ENCODE assay signal across 8 cellular contexts in the genomic region with DNA sequence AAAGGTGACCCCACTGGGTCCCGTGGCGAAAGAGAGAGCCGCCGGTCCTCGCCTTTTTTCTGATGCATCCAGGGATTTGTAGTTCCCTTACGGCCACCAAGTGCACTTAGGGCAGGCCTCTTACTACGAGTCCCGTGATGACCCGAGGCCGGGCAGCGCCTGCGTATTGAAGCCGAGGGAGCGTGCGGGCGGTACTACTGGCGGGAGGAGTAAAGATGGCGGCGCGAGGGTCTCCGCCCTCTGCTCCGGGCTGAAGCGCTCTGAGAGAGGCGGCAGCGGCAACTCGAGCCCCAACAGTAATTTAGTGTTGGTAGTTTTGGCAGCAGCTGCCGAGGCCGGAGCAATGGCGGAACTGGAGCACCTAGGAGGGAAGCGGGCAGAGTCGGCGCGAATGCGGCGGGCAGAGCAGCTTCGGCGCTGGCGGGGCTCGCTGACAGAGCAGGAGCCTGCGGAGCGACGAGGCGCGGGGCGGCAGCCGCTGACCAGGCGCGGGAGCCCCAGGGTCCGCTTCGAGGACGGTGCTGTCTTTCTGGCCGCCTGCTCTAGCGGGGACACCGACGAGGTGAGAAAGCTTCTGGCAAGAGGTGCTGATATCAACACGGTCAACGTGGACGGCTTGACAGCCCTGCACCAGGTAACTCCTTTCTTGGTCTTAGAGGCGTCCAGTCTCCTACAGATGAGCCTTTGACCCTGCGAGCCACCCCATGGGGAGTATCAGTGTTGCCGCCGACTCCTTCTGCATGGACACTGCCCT. TPM values are rescaled to one million over a fixed set of nuclear protein-coding genes. Genes with fewer than 3 reads are reported as not detected.
DNase-seq lines count a peak whose midpoint lies in the region; ATAC-seq, FAIRE-seq and TF ChIP-seq lines count a peak whose summit lies in the region.

A gene with protein sequence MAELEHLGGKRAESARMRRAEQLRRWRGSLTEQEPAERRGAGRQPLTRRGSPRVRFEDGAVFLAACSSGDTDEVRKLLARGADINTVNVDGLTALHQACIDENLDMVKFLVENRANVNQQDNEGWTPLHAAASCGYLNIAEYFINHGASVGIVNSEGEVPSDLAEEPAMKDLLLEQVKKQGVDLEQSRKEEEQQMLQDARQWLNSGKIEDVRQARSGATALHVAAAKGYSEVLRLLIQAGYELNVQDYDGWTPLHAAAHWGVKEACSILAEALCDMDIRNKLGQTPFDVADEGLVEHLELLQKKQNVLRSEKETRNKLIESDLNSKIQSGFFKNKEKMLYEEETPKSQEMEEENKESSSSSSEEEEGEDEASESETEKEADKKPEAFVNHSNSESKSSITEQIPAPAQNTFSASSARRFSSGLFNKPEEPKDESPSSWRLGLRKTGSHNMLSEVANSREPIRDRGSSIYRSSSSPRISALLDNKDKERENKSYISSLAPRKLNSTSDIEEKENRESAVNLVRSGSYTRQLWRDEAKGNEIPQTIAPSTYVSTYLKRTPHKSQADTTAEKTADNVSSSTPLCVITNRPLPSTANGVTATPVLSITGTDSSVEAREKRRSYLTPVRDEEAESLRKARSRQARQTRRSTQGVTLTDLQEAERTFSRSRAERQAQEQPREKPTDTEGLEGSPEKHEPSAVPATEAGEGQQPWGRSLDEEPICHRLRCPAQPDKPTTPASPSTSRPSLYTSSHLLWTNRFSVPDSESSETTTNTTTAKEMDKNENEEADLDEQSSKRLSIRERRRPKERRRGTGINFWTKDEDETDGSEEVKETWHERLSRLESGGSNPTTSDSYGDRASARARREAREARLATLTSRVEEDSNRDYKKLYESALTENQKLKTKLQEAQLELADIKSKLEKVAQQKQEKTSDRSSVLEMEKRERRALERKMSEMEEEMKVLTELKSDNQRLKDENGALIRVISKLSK (plus strand): TSS at position 191 of the 754 bp plus-strand sequence. CDS start 153 bp downstream, at position 344.

- no peaks in the 10 kb centered on the region for H3K27me3 Mint-ChIP-seq in activated naive CD8-positive, alpha-beta T cell treated with anti-CD3 and anti-CD28 coated beads, Interleukin-2, amount 10 ng/mL, durations not matched to agents 7 days and 5 days

- peaks cover 7% of the 10 kb centered on the region; the same call in 1 of the 2 replicates for H3K79me2 ChIP-seq in SU-DHL-6 (ENCODE audit: insufficient read depth, low read length)

- peak; percentile 99 for DNase-seq in NCI-H128 (lab: John Stamatoyannopoulos, UW; ENCODE audit: unreplicated experiment)
- peak; percentile 92 for DNase-seq in activated naive CD8-positive, alpha-beta T cell treated with anti-CD3 and anti-CD28 coated beads, Interleukin-2, amount 10 ng/mL, durations not matched to agents 7 days and 5 days
- DNase-seq in Right ventricle myocardium inferior (ENCODE audit: missing footprints), result peak; percentile 99
- DNase-seq in pancreas, result peak; percentile 93 to 99 (median 97)
- DNase-seq in tibial artery, result peak; percentile 99

- H3K4me2 ChIP-seq in SU-DHL-6 (ENCODE audit: low read depth, low read length, poor library complexity, severe bottlenecking), result peak within 1 kb of the TSS; percentile 82

- H3K27me3 ChIP-seq in SU-DHL-6 (ENCODE audit: low read length) (no peaks in the 10 kb centered on the region), pancreas (no peaks in the 10 kb centered on the region), tibial artery (no peaks in the 10 kb centered on the region)

- H3K4me3 ChIP-seq in SU-DHL-6 (ENCODE audit: insufficient read depth, low read length, poor library complexity, severe bottlenecking) (peak within 1 kb of the TSS; percentile 71), pancreas (peak within 1 kb of the TSS; percentile 89 to 98 (median 96)), tibial artery (peak within 1 kb of the TSS; percentile 94 to 97)

- no peaks in the 10 kb centered on the region for H4K20me1 ChIP-seq in SU-DHL-6 (ENCODE audit: low read depth, low read length)

- H3K36me3 ChIP-seq in SU-DHL-6 (ENCODE audit: low read length), result no peaks in the 10 kb centered on the region
- H3K36me3 ChIP-seq in pancreas, result no peaks in the 10 kb centered on the region
- no peaks in the 10 kb centered on the region for H3K36me3 ChIP-seq in tibial artery

- WGBS in pancreas, 2 donors, result 0% methylated on average over 58 to 62 of the region's 62 CpGs

- peak within 1 kb of the TSS; percentile 96 for H3K27ac Mint-ChIP-seq in activated naive CD8-positive, alpha-beta T cell treated with anti-CD3 and anti-CD28 coated beads, Interleukin-2, amount 10 ng/mL, durations not matched to agents 7 days and 5 days

- no peaks in the 10 kb centered on the region for H3K36me3 Mint-ChIP-seq in activated naive CD8-positive, alpha-beta T cell treated with anti-CD3 and anti-CD28 coated beads, Interleukin-2, amount 10 ng/mL, durations not matched to agents 7 days and 5 days

- H3K9me3 Mint-ChIP-seq in activated naive CD8-positive, alpha-beta T cell treated with anti-CD3 and anti-CD28 coated beads, Interleukin-2, amount 10 ng/mL, durations not matched to agents 7 days and 5 days, result no peaks in the 10 kb centered on the region

- H2AFZ ChIP-seq in SU-DHL-6 (ENCODE audit: low read depth, low read length, severe bottlenecking), result peak within 1 kb of the TSS; percentile 90

- peak; percentile 71 for TF ChIP-seq POLR2A in GM10847 (IDR thresholded peaks at IDR 0.05; ENCODE audit: extremely low read depth, insufficient read length)

- no peaks in the 10 kb centered on the region for H3K9me2 ChIP-seq in SU-DHL-6 (replicated peaks; ENCODE audit: insufficient read depth, low read length)

- intact Hi-C loops in Right ventricle myocardium inferior (cut with DNase I) (loop anchor here (2.0 to 10.0 kb wide), 3 partner anchors 64 to 246 kb away; no protein-coding TSS in a partner anchor), pancreas (cut with DNase I) (no loop called here), tibial artery (cut with DNase I; ENCODE audit: low total_unique reads) (loop anchor here (10.0 kb wide), 1 partner anchor 366 kb away; a partner anchor contains a TSS)

- peak within 1 kb of the TSS; percentile 92 for H3K4me3 Mint-ChIP-seq in activated naive CD8-positive, alpha-beta T cell treated with anti-CD3 and anti-CD28 coated beads, Interleukin-2, amount 10 ng/mL, durations not matched to agents 7 days and 5 days

- H3K4me1 ChIP-seq in pancreas, result peaks cover 0 to 15% (median 0%) of the 10 kb centered on the region in 3 donors
- H3K4me1 ChIP-seq in tibial artery, result peaks cover 0 to 25% (median 14%) of the 10 kb centered on the region in 4 donors

- H3K27ac ChIP-seq in SU-DHL-6 (ENCODE audit: low read depth, low read length), result no peak within 1 kb of the TSS
- H3K27ac ChIP-seq in pancreas, result peak within 1 kb of the TSS; percentile 86 to 90 (median 88)
- H3K27ac ChIP-seq in tibial artery, result peak within 1 kb of the TSS; percentile 89 to 90

- peak within 1 kb of the TSS; percentile 77 for H3K9ac ChIP-seq in SU-DHL-6 (ENCODE audit: low read length)

- H3K4me1 Mint-ChIP-seq in activated naive CD8-positive, alpha-beta T cell treated with anti-CD3 and anti-CD28 coated beads, Interleukin-2, amount 10 ng/mL, durations not matched to agents 7 days and 5 days, result peaks cover 22% of the 10 kb centered on the region

- ATAC-seq in HG02678 (IDR thresholded peaks at IDR 0.05; ENCODE audit: unreplicated experiment) (peak; percentile 96), Right ventricle myocardium inferior (peak; percentile 99), pancreas (peak; percentile 97 to 99 (median 99))
- ATAC-seq in activated naive CD8-positive, alpha-beta T cell treated with anti-CD3 and anti-CD28 coated beads, Interleukin-2, amount 10 ng/mL, durations not matched to agents 7 days and 5 days (ENCODE audit: low read depth), result peak; percentile 99

- TF ChIP-seq CTCF in SU-DHL-6 (IDR thresholded peaks at IDR 0.05; ENCODE audit: insufficient read depth, low read length, poor library complexity, severe bottlenecking), result no peak
- no peak for TF ChIP-seq CTCF in pancreas (IDR thresholded peaks at IDR 0.05)
- TF ChIP-seq CTCF in tibial artery (IDR thresholded peaks at IDR 0.05), result no peak

- H3F3A ChIP-seq in SU-DHL-6 (ENCODE audit: insufficient read depth), result peaks cover 1% of the 10 kb centered on the region; the same call in 1 of the 2 replicates

- FAIRE-seq in pancreas (lab: Jason Lieb, UNC), result peak; percentile 95

- H3K9me3 ChIP-seq in SU-DHL-6 (ENCODE audit: insufficient read depth, low read length), result no peaks in the 10 kb centered on the region
- H3K9me3 ChIP-seq in pancreas, result no peaks in the 10 kb centered on the region
- no peaks in the 10 kb centered on the region for H3K9me3 ChIP-seq in tibial artery

- POLR2A ChIA-PET in activated naive CD8-positive, alpha-beta T cell treated with anti-CD3 and anti-CD28 coated beads, Interleukin-2, amount 10 ng/mL, durations not matched to agents 7 days and 5 days (lab: Charles Lee), result interaction anchor here (1.1 to 2.9 kb wide), 3 partner anchors 7 to 186 kb away, joined by 3 to 22 read pairs (median 3); a partner anchor contains a TSS

RNA-seq across cellular contexts. Expression of the gene that starts here (rescaled TPM):
- total RNA-seq in activated naive CD8-positive, alpha-beta T cell treated with anti-CD3 and anti-CD28 coated beads, Interleukin-2, amount 10 ng/mL, durations not matched to agents 7 days and 5 days, result 10 to 100 TPM; 26.9 to 27.7 TPM
- total RNA-seq in Right ventricle myocardium inferior (594 TPM), pancreas (10 to 100 TPM in 5 of 6 donors, 1 to 10 TPM in 1; 8.2 to 29.4 (median 14.0) TPM)
- polyA plus RNA-seq in pancreas, result 1 to 10 TPM; 4.4 to 5.1 TPM

Comparison
In these comparisons a context has a peak if more than half of its experiments do, and no peak if none do; other contexts are left out.
1. RNA of the gene that starts here (total RNA-seq): 594 TPM in Right ventricle myocardium inferior (single experiment); 26.9 to 27.7 TPM in activated naive CD8-positive, alpha-beta T cell treated with anti-CD3 and anti-CD28 coated beads, Interleukin-2, amount 10 ng/mL, durations not matched to agents 7 days and 5 days and 8.2 to 29.4 TPM in pancreas; every median in the first group is over 10 times any median in the second.
2. intact Hi-C loops: an anchor here in Right ventricle myocardium inferior (2.0 to 10.0 kb wide) and tibial artery (10.0 kb wide); none called in pancreas.
3. Peak in every context shown above with its lines, with median percentiles within 50 percentile points of each other: ATAC-seq, DNase-seq and H3K4me3 ChIP-seq.